In genomic region chr15:67010898-67011619, GRCh38 we compare ENCODE assay signal across 13 cellular contexts. TPM values are rescaled to one million over a fixed set of nuclear protein-coding genes. Genes with fewer than 3 reads are reported as not detected.
DNase-seq lines count a peak whose midpoint lies in the region; FAIRE-seq and TF ChIP-seq lines count a peak whose summit lies in the region.
"Had no signal": no experiment of that assay in that cellular context is flagged by ENCODE, and none has a peak within 500 bp of the region (broad histone marks: within the 10 kb centered on the region; RNA-seq: fewer than 3 reads in every experiment).

No MANE protein-coding gene starts in this region.

- TF ChIP-seq CTCF in SK-N-SH (IDR thresholded peaks at IDR 0.05) (no peak), progenitor cell of endocrine pancreas (IDR thresholded peaks at IDR 0.05; ENCODE audit: unreplicated experiment) (no peak), esophagus squamous epithelium (IDR thresholded peaks at IDR 0.05) (no peak)

- H3K9me3 ChIP-seq in SK-N-SH (no peaks in the 10 kb centered on the region), esophagus squamous epithelium (no peaks in the 10 kb centered on the region), small intestine (ENCODE audit: control insufficient read depth, low read depth) (no peaks in the 10 kb centered on the region)

- H3K4me2 ChIP-seq in SK-N-SH = no peak overlapping the region

- no peak for FAIRE-seq in small intestine (lab: Jason Lieb, UNC)

- peak overlapping the region; percentile 26 for H3K27ac Mint-ChIP-seq in progenitor cell of endocrine pancreas
- H3K27ac Mint-ChIP-seq: activated naive CD4-positive, alpha-beta T cell treated with anti-CD3 and anti-CD28 coated beads for 36 hours had no signal

- CTCF ChIA-PET in HEK293T (lab: Yijun Ruan, JAX) (interaction anchor here (0.6 to 1.3 kb wide), 2 partner anchors 15 to 186 kb away, joined by 3 read pairs; no protein-coding TSS in a partner anchor), SK-N-SH (lab: Yijun Ruan, JAX) (interaction anchor here (1.4 kb wide), 1 partner anchor 229 kb away, joined by 4 read pairs; no protein-coding TSS in a partner anchor)

- H3K27ac ChIP-seq in SK-N-SH (ENCODE audit: low read depth in 2 of 2, low read length in 1 of 2) = no peak overlapping the region
- no peak overlapping the region for H3K27ac ChIP-seq in esophagus squamous epithelium
- no peak overlapping the region for H3K27ac ChIP-seq in small intestine (ENCODE audit: low read depth in 1 of 2, low read length in 1 of 2)
- H3K27ac ChIP-seq: dorsolateral prefrontal cortex had no signal

- H3K9ac ChIP-seq in SK-N-SH = no peak overlapping the region

- POLR2A ChIA-PET in HEK293T (lab: Yijun Ruan, JAX) = interaction anchor here (1.1 kb wide), 1 partner anchor 53 kb away, joined by 3 read pairs; no protein-coding TSS in a partner anchor
- POLR2A ChIA-PET in SK-N-SH (lab: Yijun Ruan, JAX) = no interaction called here

- no peak for TF ChIP-seq RAD21 in SK-N-SH (IDR thresholded peaks at IDR 0.05; ENCODE audit: low read length)

- TF ChIP-seq POLR2A in esophagus squamous epithelium (IDR thresholded peaks at IDR 0.05) = no peak

- H3K36me3 Mint-ChIP-seq in progenitor cell of endocrine pancreas (ENCODE audit: insufficient read depth) = no peaks in the 10 kb centered on the region

- H3K4me1 Mint-ChIP-seq in progenitor cell of endocrine pancreas (ENCODE audit: low read depth) = peaks cover 13% of the 10 kb centered on the region

- H2AFZ ChIP-seq in SK-N-SH (ENCODE audit: low read depth) = no peak overlapping the region

- H3K36me3 ChIP-seq in SK-N-SH (replicated peaks in 1 of 2; ENCODE audit: control insufficient read depth in 1 of 2, insufficient read depth in 2 of 2, low read length in 1 of 2) = no peaks in the 10 kb centered on the region
- no peaks in the 10 kb centered on the region for H3K36me3 ChIP-seq in esophagus squamous epithelium
- no peaks in the 10 kb centered on the region for H3K36me3 ChIP-seq in small intestine (ENCODE audit: control insufficient read depth in 2 of 2, insufficient read depth in 2 of 2, low read length in 2 of 2)

- peaks cover 4% of the 10 kb centered on the region for H3F3A ChIP-seq in SK-N-SH (replicated peaks; ENCODE audit: insufficient read depth)

- H3K9me2 ChIP-seq in SK-N-SH = no peaks in the 10 kb centered on the region

- intact Hi-C loops in esophagus squamous epithelium (cut with DNase I) = no loop called here

- no peak for DNase-seq in HEK293T (ENCODE audit: extremely low spot score)
- no peak for DNase-seq in SK-N-SH
- DNase-seq in iPS-NIHi11 (ENCODE audit: low spot score) = peak; percentile 56
- DNase-seq in progenitor cell of endocrine pancreas (ENCODE audit: low spot score, unreplicated experiment) = no peak
- no peak for DNase-seq in esophagus squamous epithelium (lab: John Stamatoyannopoulos, UW)
- no peak for DNase-seq in NCI-H1694 (lab: John Stamatoyannopoulos, UW)
- DNase-seq in small intestine = no peak
- DNase-seq: activated naive CD4-positive, alpha-beta T cell treated with anti-CD3 and anti-CD28 coated beads for 36 hours; dorsolateral prefrontal cortex; NCI-H1105; NCI-H526 treated with DMSO at 0.1 percent for 48 hours; stimulated activated naive CD4-positive, alpha-beta T cell treated with Interleukin-2 at 50 U/mL for 16 hours had no signal

- WGBS in SK-N-SH (ENCODE audit: low lambda C conversion rate) = 73% methylated on average over 7 of the region's 7 CpGs
- 78% methylated on average over 7 of the region's 7 CpGs for WGBS in esophagus squamous epithelium, 2 donors
- 60 to 64% (median 63%) methylated on average over 7 of the region's 7 CpGs for WGBS in small intestine, 3 donors

- no peaks in the 10 kb centered on the region for H3K79me2 ChIP-seq in SK-N-SH (ENCODE audit: insufficient read depth)

- H4K20me1 ChIP-seq in SK-N-SH (ENCODE audit: insufficient read depth) = no peaks in the 10 kb centered on the region

- H3K27me3 ChIP-seq in SK-N-SH (ENCODE audit: insufficient read depth) (no peaks in the 10 kb centered on the region), esophagus squamous epithelium (no peaks in the 10 kb centered on the region), small intestine (ENCODE audit: control insufficient read depth in 2 of 2, insufficient read depth in 2 of 2, low read length in 2 of 2) (no peaks in the 10 kb centered on the region)
- H3K27me3 ChIP-seq: dorsolateral prefrontal cortex had no signal

- H3K4me3 ChIP-seq in SK-N-SH (ENCODE audit: low read depth in 2 of 2, low read length in 1 of 2) (no peak overlapping the region), esophagus squamous epithelium (no peak overlapping the region), small intestine (ENCODE audit: low read depth in 1 of 2, low read length in 2 of 2) (no peak overlapping the region)
- H3K4me3 ChIP-seq: dorsolateral prefrontal cortex, lung had no signal

- no peaks in the 10 kb centered on the region for H3K9me3 Mint-ChIP-seq in progenitor cell of endocrine pancreas (ENCODE audit: low read depth)
- H3K9me3 Mint-ChIP-seq: activated naive CD4-positive, alpha-beta T cell treated with anti-CD3 and anti-CD28 coated beads for 36 hours had no signal

- peaks cover 0 to 6% of the 10 kb centered on the region in 2 experiments; a peak in 1 of 4 replicates for H3K4me1 ChIP-seq in SK-N-SH (ENCODE audit: control insufficient read depth in 1 of 2, insufficient read depth in 2 of 2, low read depth in 1 of 2, low read length in 1 of 2)
- peaks cover 0 to 12% (median 9%) of the 10 kb centered on the region in 3 donors for H3K4me1 ChIP-seq in esophagus squamous epithelium
- peaks cover 0 to 2% of the 10 kb centered on the region in 2 donors for H3K4me1 ChIP-seq in small intestine (ENCODE audit: control insufficient read depth in 2 of 2, insufficient read depth in 1 of 2, low read depth in 1 of 2, low read length in 1 of 2)

- peaks cover 2% of the 10 kb centered on the region for H3K27me3 Mint-ChIP-seq in progenitor cell of endocrine pancreas

- TF ChIP-seq EP300 in SK-N-SH (IDR thresholded peaks at IDR 0.05; ENCODE audit: borderline replicate concordance in 1 of 2, low read depth in 1 of 2, low read length in 1 of 2) = no peak

- H3K4me3 Mint-ChIP-seq in progenitor cell of endocrine pancreas (ENCODE audit: low read depth) = no peak overlapping the region
- H3K4me3 Mint-ChIP-seq: activated naive CD4-positive, alpha-beta T cell treated with anti-CD3 and anti-CD28 coated beads for 36 hours had no signal

TF ChIP-seq in HEK293T, 16 proteins besides CTCF, POLR2A, EP300 and RAD21:
- TF ChIP-seq BHLHE40 (IDR thresholded peaks at IDR 0.05; ENCODE audit: borderline replicate concordance) = no peak
- no peak for TF ChIP-seq FOXM1 (IDR thresholded peaks at IDR 0.05; ENCODE audit: borderline replicate concordance)
- peak; percentile 88 for TF ChIP-seq PKNOX1 (IDR thresholded peaks at IDR 0.05)
- TF ChIP-seq ZNF384 (IDR thresholded peaks at IDR 0.05) = no peak
- TF ChIP-seq L3MBTL2 (conservative IDR thresholded peaks at IDR 0.05) = no peak

TF ChIP-seq in SK-N-SH, 30 proteins besides CTCF, POLR2A, EP300 and RAD21 (continues in another document):
- TF ChIP-seq PBX3 (IDR thresholded peaks at IDR 0.05) (peak; percentile 73), REST (IDR thresholded peaks at IDR 0.05; ENCODE audit: low read depth, low read length) (no peak)

RNA-seq across cellular contexts. Expression of gene SMAD3, which starts 54.3 kb away (rescaled TPM):
- polyA plus RNA-seq in SK-N-SH (2012; rRNA removed) (18.0 and 19.5 TPM in 2 replicates), small intestine (10 to 100 TPM; 11.6 to 17.0 (median 12.1) TPM)
- polyA plus RNA-seq in SK-N-SH (2012; cell fraction: cytosol; rRNA removed) = 12.0 and 14.6 TPM in 2 replicates
- 47.4 and 59.5 TPM in 2 replicates for polyA plus RNA-seq in SK-N-SH (2012; cell fraction: nucleus; rRNA removed)
- total RNA-seq in progenitor cell of endocrine pancreas (49.9 and 51.3 TPM in 2 replicates), esophagus squamous epithelium (100 to 1,000 TPM in 2 of 4 donors, 10 to 100 TPM in 2; 70.8 to 134 (median 105) TPM)
